In genomic region chr18:8367217-8367988, GRCh38 we compare ENCODE assay signal across 9 cellular contexts.
A peak's percentile ranks its signal among the peaks of the same experiment; 100 is the strongest.
DNase-seq lines count a peak whose midpoint lies in the region; ATAC-seq and TF ChIP-seq lines count a peak whose summit lies in the region.
"Had no signal": no experiment of that assay in that cellular context is flagged by ENCODE, and none has a peak within 500 bp of the region (broad histone marks: within the 10 kb centered on the region; RNA-seq: fewer than 3 reads in every experiment).

No MANE protein-coding gene starts in this region.

- no peaks in the 10 kb centered on the region for H3K9me2 ChIP-seq in MM.1S (replicated peaks; ENCODE audit: insufficient read depth, low read length)

- H3K36me3 ChIP-seq in ES-I3 (ENCODE audit: insufficient read depth, low read length): no peaks in the 10 kb centered on the region
- no peaks in the 10 kb centered on the region for H3K36me3 ChIP-seq in MM.1S (replicated peaks; ENCODE audit: insufficient read depth, low read length)
- no peaks in the 10 kb centered on the region for H3K36me3 ChIP-seq in neuronal stem cell (replicated peaks in 1 of 2; ENCODE audit: control insufficient read depth in 2 of 2, insufficient read depth in 2 of 2, low read length in 2 of 2)
- H3K36me3 ChIP-seq: SJSA1 had no signal

- H3K27ac Mint-ChIP-seq in activated CD8-positive, alpha-beta T cell treated with anti-CD3 and anti-CD28 coated beads, Interleukin-2, amount 10 ng/mL, durations not matched to agents 7 days and 5 days: no peak overlapping the region

- H2BK15ac ChIP-seq in neuronal stem cell (ENCODE audit: low read length): no peak overlapping the region

- peak overlapping the region; percentile 33; the same call in 1 of the 2 replicates for H3K9ac ChIP-seq in ES-I3 (ENCODE audit: low read depth, low read length)
- peak overlapping the region; percentile 22; the same call in 1 of the 2 replicates for H3K9ac ChIP-seq in MM.1S (ENCODE audit: low read length)
- peak overlapping the region; percentile 7 for H3K9ac ChIP-seq in neuronal stem cell (ENCODE audit: low read depth, low read length, poor library complexity)

- no peak overlapping the region for H3K14ac ChIP-seq in neuronal stem cell (ENCODE audit: low read length)

- peak overlapping the region; percentile 81 for H3K18ac ChIP-seq in neuronal stem cell (ENCODE audit: low read length)

- POLR2A ChIA-PET in activated CD8-positive, alpha-beta T cell treated with anti-CD3 and anti-CD28 coated beads, Interleukin-2, amount 10 ng/mL, durations not matched to agents 7 days and 5 days (lab: Charles Lee): no interaction called here

- CTCF ChIA-PET in activated CD8-positive, alpha-beta T cell treated with anti-CD3 and anti-CD28 coated beads, Interleukin-2, amount 10 ng/mL, durations not matched to agents 7 days and 5 days (lab: Charles Lee): no interaction called here

- peak overlapping the region; percentile 17; the same call in 1 of the 2 replicates for H3K27ac ChIP-seq in MM.1S (ENCODE audit: low read length)
- H3K27ac ChIP-seq in neuronal stem cell (replicated peaks; ENCODE audit: low read length): no peak overlapping the region
- H3K27ac ChIP-seq: SJSA1 had no signal

- H3K4ac ChIP-seq in neuronal stem cell (ENCODE audit: low read length): no peak overlapping the region

- no peak overlapping the region for H2BK5ac ChIP-seq in neuronal stem cell (ENCODE audit: low read length)

- no peaks in the 10 kb centered on the region for H3K79me1 ChIP-seq in neuronal stem cell (ENCODE audit: low read depth, low read length)

- no peak overlapping the region for H4K91ac ChIP-seq in neuronal stem cell (ENCODE audit: low read depth, low read length, poor library complexity)

- H3K4me3 ChIP-seq in MM.1S (ENCODE audit: low read length) (peak overlapping the region; percentile 37), foreskin fibroblast (ENCODE audit: low read depth in 1 of 2, low read length in 2 of 2) (peak overlapping the region; percentile 16 to 38), neuronal stem cell (ENCODE audit: low read length in 2 of 2) (peak overlapping the region in 1 of 2 donors; percentile 37)
- H3K4me3 ChIP-seq: SJSA1 had no signal

- H3K9me3 ChIP-seq in ES-I3 (ENCODE audit: control insufficient read depth, insufficient read depth, low read length) (no peaks in the 10 kb centered on the region), MM.1S (replicated peaks; ENCODE audit: insufficient read depth, low read length) (no peaks in the 10 kb centered on the region), neuronal stem cell (replicated peaks in 1 of 2; ENCODE audit: control insufficient read depth in 2 of 2, insufficient read depth in 1 of 2, low read depth in 1 of 2, low read length in 2 of 2) (no peaks in the 10 kb centered on the region)
- H3K9me3 ChIP-seq: SJSA1 had no signal

- H3K4me1 Mint-ChIP-seq in activated CD8-positive, alpha-beta T cell treated with anti-CD3 and anti-CD28 coated beads, Interleukin-2, amount 10 ng/mL, durations not matched to agents 7 days and 5 days (ENCODE audit: low read depth): peaks cover 10% of the 10 kb centered on the region

- H3K23ac ChIP-seq in neuronal stem cell (ENCODE audit: low read depth, low read length, poor library complexity): no peak overlapping the region

- H3K79me2 ChIP-seq in MM.1S (ENCODE audit: low read length): no peaks in the 10 kb centered on the region

- peaks cover 9% of the 10 kb centered on the region for H3F3A ChIP-seq in MM.1S (ENCODE audit: insufficient read depth, low read length)

- H3K9me3 Mint-ChIP-seq in activated CD8-positive, alpha-beta T cell treated with anti-CD3 and anti-CD28 coated beads, Interleukin-2, amount 10 ng/mL, durations not matched to agents 7 days and 5 days (ENCODE audit: insufficient read depth): no peaks in the 10 kb centered on the region

- DNase-seq in MM.1S (peak; percentile 81), foreskin fibroblast (peak in 1 of 2 donors; percentile 51), neuronal stem cell (ENCODE audit: low spot score) (peak; percentile 58), DMS114 treated with DMSO at 0.1 percent for 48 hours (lab: John Stamatoyannopoulos, UW; ENCODE audit: unreplicated experiment) (no peak)
- DNase-seq in activated CD8-positive, alpha-beta T cell treated with anti-CD3 and anti-CD28 coated beads, Interleukin-2, amount 10 ng/mL, durations not matched to agents 7 days and 5 days: peak; percentile 37

- peaks cover 17% of the 10 kb centered on the region for H3K27me3 Mint-ChIP-seq in activated CD8-positive, alpha-beta T cell treated with anti-CD3 and anti-CD28 coated beads, Interleukin-2, amount 10 ng/mL, durations not matched to agents 7 days and 5 days (ENCODE audit: low read depth)

- H2AFZ ChIP-seq in MM.1S (ENCODE audit: low read length) (peak overlapping the region; percentile 79), neuronal stem cell (ENCODE audit: low read length) (peak overlapping the region; percentile 37)

- TF ChIP-seq CTCF in MM.1S (IDR thresholded peaks at IDR 0.05; ENCODE audit: low read length) (peak; percentile 71), foreskin fibroblast (IDR thresholded peaks at IDR 0.05; ENCODE audit: low read depth, low read length) (peak; percentile 55)

- no peak overlapping the region for H4K8ac ChIP-seq in neuronal stem cell (ENCODE audit: low read depth, low read length)

- no peaks in the 10 kb centered on the region for H4K20me1 ChIP-seq in MM.1S (ENCODE audit: insufficient read depth, low read length)

- H2AK5ac ChIP-seq in neuronal stem cell (ENCODE audit: low read depth, low read length): no peak overlapping the region

- H3K4me3 Mint-ChIP-seq in activated CD8-positive, alpha-beta T cell treated with anti-CD3 and anti-CD28 coated beads, Interleukin-2, amount 10 ng/mL, durations not matched to agents 7 days and 5 days: no peak overlapping the region

- no peaks in the 10 kb centered on the region for H3K36me3 Mint-ChIP-seq in activated CD8-positive, alpha-beta T cell treated with anti-CD3 and anti-CD28 coated beads, Interleukin-2, amount 10 ng/mL, durations not matched to agents 7 days and 5 days (ENCODE audit: low read depth)

- H3K27me3 ChIP-seq in MM.1S (replicated peaks; ENCODE audit: insufficient read depth, low read length): no peaks in the 10 kb centered on the region
- peaks cover 0 to 8% (median 0%) of the 10 kb centered on the region in 3 experiments for H3K27me3 ChIP-seq in neuronal stem cell (ENCODE audit: control insufficient read depth in 3 of 3, insufficient read depth in 3 of 3, low read depth in 1 of 3, low read length in 3 of 3)
- H3K27me3 ChIP-seq: SJSA1 had no signal

- H2BK12ac ChIP-seq in neuronal stem cell (ENCODE audit: low read length): no peak overlapping the region

- ATAC-seq in activated CD8-positive, alpha-beta T cell treated with anti-CD3 and anti-CD28 coated beads, Interleukin-2, amount 10 ng/mL, durations not matched to agents 7 days and 5 days: peak; percentile 83
- ATAC-seq in HG03439 (IDR thresholded peaks at IDR 0.05; ENCODE audit: unreplicated experiment) (no peak), HG03520 (IDR thresholded peaks at IDR 0.05; ENCODE audit: unreplicated experiment) (no peak)

- H3K4me1 ChIP-seq in ES-I3 (ENCODE audit: insufficient read depth, low read length) (no peaks in the 10 kb centered on the region), MM.1S (ENCODE audit: low read length) (0 out of 2 replicates have a peak, but pooled peaks cover 3% of the 10 kb centered on the region), neuronal stem cell (ENCODE audit: control insufficient read depth in 2 of 2, insufficient read depth in 1 of 2, low read depth in 1 of 2, low read length in 2 of 2) (no peaks in the 10 kb centered on the region)

- H3K4me2 ChIP-seq in MM.1S (ENCODE audit: low read depth, low read length): peak overlapping the region; percentile 71
- peak overlapping the region; percentile 75 for H3K4me2 ChIP-seq in neuronal stem cell (ENCODE audit: insufficient read depth, low read length, poor library complexity, severe bottlenecking)

- WGBS in neuronal stem cell (ENCODE audit: extremely low coverage in 2 of 2, insufficient read length in 2 of 2, insufficient replicate concordance in 1 of 2), 2 donors: no CpG with 5 or more reads among the region's 47 CpGs

- no peak overlapping the region for H2BK120ac ChIP-seq in neuronal stem cell (ENCODE audit: low read depth, low read length)
